Comparison of ENCODE assay signal across 33 cellular contexts in the genomic region with DNA sequence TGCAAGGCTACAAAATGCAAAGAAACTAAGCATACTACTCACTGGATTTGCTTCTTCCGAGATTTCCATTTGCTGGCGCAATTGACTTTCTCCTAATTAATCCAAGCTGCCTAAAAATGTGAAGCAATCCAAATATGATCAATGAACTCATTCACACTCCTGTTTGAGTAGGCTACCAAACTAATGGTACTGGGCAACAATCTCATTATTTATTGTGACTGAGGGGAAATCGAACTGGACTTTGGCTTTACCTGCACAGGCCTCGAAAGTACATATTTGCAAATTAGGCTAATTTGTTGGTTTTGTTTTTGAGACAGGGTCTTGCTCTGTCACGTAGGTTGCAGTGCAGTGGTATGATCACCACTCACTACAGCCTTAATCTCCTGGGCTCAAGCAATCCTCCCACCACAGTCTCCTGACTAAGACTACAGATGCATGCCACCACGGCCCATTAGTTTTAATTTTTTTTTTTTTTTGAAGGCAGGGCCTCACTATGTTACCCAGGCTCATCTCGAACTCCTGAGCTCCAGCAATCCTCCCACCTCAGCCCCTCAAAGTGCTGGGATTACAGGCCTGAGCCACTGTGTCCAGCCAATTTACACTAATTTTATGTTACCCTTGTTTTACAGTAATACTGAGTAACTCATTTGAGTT. TPM values are rescaled to one million over a fixed set of nuclear protein-coding genes. Genes with fewer than 3 reads are reported as not detected.
DNase-seq lines count a peak whose midpoint lies in the region; ATAC-seq, FAIRE-seq and TF ChIP-seq lines count a peak whose summit lies in the region.
"Had no signal": no experiment of that assay in that cellular context is flagged by ENCODE, and none has a peak within 500 bp of the region (broad histone marks: within the 10 kb centered on the region; RNA-seq: fewer than 3 reads in every experiment).

No MANE protein-coding gene starts in this region.

- 64 to 71% methylated on average over 7 of the region's 7 CpGs for WGBS in GM23248 (ENCODE audit: low coverage in 1 of 2, low lambda C conversion rate in 2 of 2, missing lambda C conversion rate in 2 of 2), 2 experiments
- 50% methylated on average over 7 of the region's 7 CpGs for WGBS in K562 (ENCODE audit: insufficient coverage, low coverage, missing lambda C conversion rate)
- no CpG with 5 or more reads among the region's 7 CpGs for WGBS in mesendoderm (ENCODE audit: extremely low coverage, insufficient coverage, low lambda C conversion rate)

- no peak for TF ChIP-seq CTCF in C4-2B (conservative IDR thresholded peaks at IDR 0.05)
- TF ChIP-seq CTCF in K562 (IDR thresholded peaks at IDR 0.05 in 2 of 3, conservative IDR thresholded peaks at IDR 0.05 in 1 of 3; ENCODE audit: insufficient read depth in 2 of 3, low read depth in 1 of 3, low read length in 3 of 3) = no peak
- no peak for TF ChIP-seq CTCF in nephron progenitor cell (IDR thresholded peaks at IDR 0.05)

- H2AK5ac ChIP-seq in mesendoderm (ENCODE audit: low read length) = no peak overlapping the region

- H3K18ac ChIP-seq in mesendoderm (ENCODE audit: low read length) = no peak overlapping the region

- H3K4me1 Mint-ChIP-seq in nephron progenitor cell = peaks cover 37% of the 10 kb centered on the region

- no peaks in the 10 kb centered on the region for H3K9me1 ChIP-seq in K562 (ENCODE audit: control insufficient read depth, insufficient read depth, low read length)

- POLR2A ChIA-PET in K562 (lab: Yijun Ruan, JAX) = interaction anchor here (0.6 to 1.6 kb wide), 4 partner anchors 10 to 1449 kb away, joined by 3 to 6 read pairs (median 4); no protein-coding TSS in a partner anchor

- CTCF ChIA-PET in K562 (lab: Yijun Ruan, JAX; ENCODE audit: low intra/inter-chr PET ratio) = no interaction called here

- H2BK15ac ChIP-seq in mesendoderm (replicated peaks; ENCODE audit: low read depth) = no peak overlapping the region

- peaks cover 7% of the 10 kb centered on the region; the same call in 1 of the 2 replicates for H3K79me2 ChIP-seq in GM23248 (ENCODE audit: insufficient read depth)
- H3K79me2 ChIP-seq in K562 (ENCODE audit: control insufficient read depth, insufficient read depth, low read length) = peaks cover 49% of the 10 kb centered on the region
- no peaks in the 10 kb centered on the region for H3K79me2 ChIP-seq in mesendoderm (ENCODE audit: control insufficient read depth, insufficient read depth, low read length)

- H3K4me1 ChIP-seq in GM23248 (ENCODE audit: insufficient read depth) = peaks cover 12% of the 10 kb centered on the region; the same call in 1 of the 2 replicates
- H3K4me1 ChIP-seq in K562 (replicated peaks in 1 of 2; ENCODE audit: control insufficient read depth in 2 of 2, insufficient read depth in 2 of 2, low read length in 2 of 2) = peaks cover 22 to 24% of the 10 kb centered on the region in 2 experiments
- H3K4me1 ChIP-seq in mesendoderm (ENCODE audit: control insufficient read depth, low read depth, low read length) = no peaks in the 10 kb centered on the region

- H3K27me3 ChIP-seq in GM23248 (replicated peaks; ENCODE audit: insufficient read depth) (no peaks in the 10 kb centered on the region), K562 (ENCODE audit: control insufficient read depth in 2 of 2, insufficient read depth in 2 of 2, low read length in 2 of 2) (no peaks in the 10 kb centered on the region), mesendoderm (ENCODE audit: insufficient read depth, low read length, poor library complexity) (no peaks in the 10 kb centered on the region)
- H3K27me3 ChIP-seq: ascending aorta, neutrophil, sigmoid colon, tibial nerve had no signal

- no peak overlapping the region for H3K23ac ChIP-seq in mesendoderm (ENCODE audit: low read length)

- H3K27ac ChIP-seq in C4-2B (peak overlapping the region; percentile 39), GM23248 (0 out of 2 replicates have a peak overlapping the region, but pooled peaks have one; percentile 2), K562 (ENCODE audit: extremely low read depth, low read depth, low read length) (peak overlapping the region; percentile 31), mesendoderm (ENCODE audit: low read depth, low read length) (no peak overlapping the region)
- H3K27ac ChIP-seq: ascending aorta, BLaER1, neutrophil, PC-9, sigmoid colon, tibial nerve, WERI-Rb-1 had no signal

- peaks cover 15% of the 10 kb centered on the region for H3K36me3 Mint-ChIP-seq in nephron progenitor cell (ENCODE audit: low read depth)

- peak overlapping the region; percentile 30 for H3K4me2 ChIP-seq in GM23248 (ENCODE audit: unreplicated experiment)
- H3K4me2 ChIP-seq in K562 (ENCODE audit: insufficient read depth, low read length) = peak overlapping the region; percentile 5
- no peak overlapping the region for H3K4me2 ChIP-seq in mesendoderm (ENCODE audit: low read length)
- H3K4me2 ChIP-seq: BLaER1, GM23338, PC-9 had no signal

- no peak overlapping the region for H3K56ac ChIP-seq in mesendoderm (ENCODE audit: low read length)

- TF ChIP-seq RAD21 in K562 (CRISPR knock-in tag; conservative IDR thresholded peaks at IDR 0.05 in 1 of 2, IDR thresholded peaks at IDR 0.05 in 1 of 2) = no peak

- H3K9ac ChIP-seq in GM23248 (no peak overlapping the region), K562 (ENCODE audit: insufficient read depth in 1 of 2, low read depth in 2 of 2, low read length in 2 of 2) (peak overlapping the region; percentile 27; a peak in 3 of 4 replicates), mesendoderm (ENCODE audit: low read length) (no peak overlapping the region)
- H3K9ac ChIP-seq: BLaER1 had no signal

- intact Hi-C loops in K562 (cut with micrococcal nuclease) = loop anchor here (10.0 kb wide), 1 partner anchor 269 kb away; no protein-coding TSS in a partner anchor

- H4K8ac ChIP-seq in mesendoderm (ENCODE audit: low read depth, low read length) = no peak overlapping the region

- peak overlapping the region; percentile 69 for H3K27ac Mint-ChIP-seq in nephron progenitor cell
- H3K27ac Mint-ChIP-seq: GM23338, T-helper 17 cell had no signal

- no peak overlapping the region for H2BK5ac ChIP-seq in mesendoderm (ENCODE audit: low read length)

- peak; percentile 22 for DNase-seq in GM23248
- peak in 1 of 4 experiments; percentile 41 for DNase-seq in K562 (ENCODE audit: extremely low read depth in 1 of 4, low spot score in 3 of 4)
- DNase-seq in nephron progenitor cell = no peak
- no peak for DNase-seq in activated gamma-delta T cell (lab: John Stamatoyannopoulos, UW)
- no peak for DNase-seq in mesendoderm
- DNase-seq: activated CD4-positive, alpha-beta T cell treated with anti-CD3 and anti-CD28 coated beads for 48 hours; activated gamma-delta T cell treated with Interleukin-2 at 50 U/mL for 16 hours; activated T-cell treated with anti-CD3 and anti-CD28 coated beads, Interleukin-2, amount 50 U/mL, for 4 hours; DMS79 treated with DMSO at 0.1 percent for 48 hours; effector CD4-positive, alpha-beta T cell; GF-D8; hippocampal formation; KBM-7; left colon; mesenchymal stem cell; NCI-H1105 treated with DMSO at 0.1 percent for 48 hours; NCI-H2029; NCI-H524 treated with DMSO at 0.1 percent for 48 hours; PC-9; sigmoid colon; stimulated activated CD4-positive, alpha-beta T cell treated with anti-CD3 and anti-CD28 coated beads, Interleukin-4, amount 100 ng/mL, for 24 hours; T-helper 17 cell; WERI-Rb-1 had no signal

- TSS peak; percentile 3 for BruUV-seq in K562 (replicated peaks; lab: Mats Ljungman, UMichigan)

- no peak for TF ChIP-seq EP300 in K562 (IDR thresholded peaks at IDR 0.05; ENCODE audit: low read length)

- H3K4ac ChIP-seq in mesendoderm (ENCODE audit: low read depth, low read length) = no peak overlapping the region

- H4K5ac ChIP-seq in mesendoderm (ENCODE audit: low read length) = no peak overlapping the region

- no peaks in the 10 kb centered on the region for H3K9me2 ChIP-seq in GM23248 (ENCODE audit: insufficient read depth)

- peak overlapping the region; percentile 56; the same call in 1 of the 2 replicates for H2AFZ ChIP-seq in GM23248
- H2AFZ ChIP-seq in K562 (ENCODE audit: low read depth, low read length) = no peak overlapping the region
- H2AFZ ChIP-seq: GM23338, PC-9 had no signal

- no peak overlapping the region for H2BK120ac ChIP-seq in mesendoderm (ENCODE audit: low read depth, low read length)

- FAIRE-seq in K562 (lab: Jason Lieb, UNC) = no peak

- H3K4me3 ChIP-seq in GM23248 (no peak overlapping the region), K562 (no peak overlapping the region), mesendoderm (ENCODE audit: low read length) (no peak overlapping the region)
- H3K4me3 ChIP-seq: ascending aorta, BLaER1, GM23338, PC-9, sigmoid colon, tibial nerve had no signal

- in situ Hi-C loops in GM23248 (cut with MboI) (no loop called here), K562 (cut with MboI) (no loop called here)

- peak overlapping the region; percentile 58 for H3K4me3 Mint-ChIP-seq in nephron progenitor cell
- H3K4me3 Mint-ChIP-seq: activated T-cell treated with anti-CD3 and anti-CD28 coated beads, Interleukin-2, amount 50 U/mL, for 4 hours; GM23338; T-helper 17 cell had no signal

- H4K20me1 ChIP-seq in GM23248 (ENCODE audit: insufficient read depth) (no peaks in the 10 kb centered on the region), K562 (replicated peaks; ENCODE audit: control insufficient read depth, insufficient read depth, low read length) (no peaks in the 10 kb centered on the region)
- H4K20me1 ChIP-seq: BLaER1 had no signal

- H3K9me3 Mint-ChIP-seq in nephron progenitor cell = no peaks in the 10 kb centered on the region
- H3K9me3 Mint-ChIP-seq: activated T-cell treated with anti-CD3 and anti-CD28 coated beads, Interleukin-2, amount 50 U/mL, for 4 hours; GM23338 had no signal

- H3F3A ChIP-seq in GM23248 (ENCODE audit: insufficient read depth) = peaks cover 21% of the 10 kb centered on the region

- peaks cover 10% of the 10 kb centered on the region for H3K36me3 ChIP-seq in GM23248 (ENCODE audit: low read depth)
- H3K36me3 ChIP-seq in K562 (ENCODE audit: control insufficient read depth, insufficient read depth, low read length) = peaks cover 49% of the 10 kb centered on the region
- H3K36me3 ChIP-seq in mesendoderm (ENCODE audit: control insufficient read depth, insufficient read depth, low read length) = no peaks in the 10 kb centered on the region
- H3K36me3 ChIP-seq: BLaER1 had no signal

- H3K79me1 ChIP-seq in mesendoderm (ENCODE audit: low read length) = no peaks in the 10 kb centered on the region

- H3K9me3 ChIP-seq in GM23248 (ENCODE audit: low read depth) (no peaks in the 10 kb centered on the region), K562 (replicated peaks; ENCODE audit: control insufficient read depth, insufficient read depth, low read depth, low read length) (no peaks in the 10 kb centered on the region)
- H3K9me3 ChIP-seq: ascending aorta, neutrophil, sigmoid colon, tibial nerve had no signal

- no peak for TF ChIP-seq POLR2A in K562 (conservative IDR thresholded peaks at IDR 0.05)

- ATAC-seq in K562 (no peak), HG02852 (IDR thresholded peaks at IDR 0.05; ENCODE audit: unreplicated experiment) (no peak), GM19452 (IDR thresholded peaks at IDR 0.05; ENCODE audit: unreplicated experiment) (no peak)
- ATAC-seq: activated T-cell treated with anti-CD3 and anti-CD28 coated beads, Interleukin-2, amount 50 U/mL, for 4 hours; GM23338; left colon; Right ventricle myocardium inferior; SK-N-SH treated with all-trans-retinoic acid at 6 μM for 48 hours; T-helper 17 cell had no signal

- H3K27me3 Mint-ChIP-seq in nephron progenitor cell (ENCODE audit: low read depth, poor library complexity) = peaks cover 3% of the 10 kb centered on the region
- H3K27me3 Mint-ChIP-seq: T-helper 17 cell had no signal

RNA-seq across cellular contexts. Expression of a gene that starts 2.6 kb away (rescaled TPM):
- total RNA-seq in GM23248 (2014; rRNA removed; shearing (Covaris generic)) = 13.2 and 20.2 TPM in 2 replicates
- 12.9 and 13.6 TPM in 2 replicates for polyA plus RNA-seq in GM23248 (2016; fragmentation: Nextera tagmentation; extraction: Ambion mirVana)
- 34.3 and 68.1 TPM in 2 replicates for total RNA-seq in K562 (2011; cell fraction: chromatin; rRNA removed; ENCODE audit: low replicate concordance)
- 29.9 and 32.4 TPM in 2 replicates for total RNA-seq in K562 (2011; cell fraction: nucleolus; rRNA removed)
- total RNA-seq in K562 (2011; cell fraction: nucleoplasm; rRNA removed) = 36.9 and 47.4 TPM in 2 replicates
- 39.7 and 50.9 TPM in 2 replicates for total RNA-seq in K562 (2014; rRNA removed)
- total RNA-seq in K562 (2014; rRNA removed; fragmentation: Illumina TruSeq; extraction: Trizol) = 57.0 and 67.3 TPM in 2 replicates
- total RNA-seq in K562 (2015; rRNA removed; fragmentation: Illumina TruSeq; extraction: Trizol) = 52.4 and 56.8 TPM in 2 replicates
- 52.2 and 54.0 TPM in 2 replicates for total RNA-seq in K562 (2021)
- 43.3 and 48.1 TPM in 2 replicates for polyA plus RNA-seq in K562 (2011; rRNA removed)
- 9.7 and 15.2 TPM in 2 replicates for polyA plus RNA-seq in K562 (2011; cell fraction: cytosol; rRNA removed)
- 49.4 and 58.9 TPM in 2 replicates for polyA plus RNA-seq in K562 (2011; cell fraction: nucleus; rRNA removed)
- polyA plus RNA-seq in K562 (2012) = 30.2 and 41.2 TPM in 2 replicates
- polyA plus RNA-seq in K562 (2014; fragmentation: Illumina TruSeq; extraction: Trizol) = 45.6 and 48.1 TPM in 2 replicates
- polyA plus RNA-seq in K562 (2014; fragmentation: Nextera tagmentation; extraction: Ambion mirVana) = 10 to 100 TPM; 23.3 to 33.1 TPM
- 39.1 and 43.6 TPM in 2 replicates for polyA plus RNA-seq in K562 (2014; rRNA removed)
- 37.9 and 42.8 TPM in 2 replicates for polyA minus RNA-seq in K562 (2011; rRNA and poly(A)+ RNA removed)
- 21.3 and 21.5 TPM in 2 replicates for polyA minus RNA-seq in K562 (2011; cell fraction: cytosol; rRNA and poly(A)+ RNA removed)
- polyA minus RNA-seq in K562 (2011; cell fraction: nucleus; rRNA and poly(A)+ RNA removed) = 45.8 and 58.8 TPM in 2 replicates
- polyA plus RNA-seq in mesendoderm (2013, experiment 1 of 2) = 11.5 TPM
- 12.6 TPM for polyA plus RNA-seq in mesendoderm (2013, experiment 2 of 2)
- total RNA-seq: ascending aorta had no signal

RNA-seq across cellular contexts. Expression of a gene that starts 2.6 kb away (rescaled TPM):
- total RNA-seq in GM23248 (2014; rRNA removed; shearing (Covaris generic)) = 7.0 and 11.0 TPM in 2 replicates
- polyA plus RNA-seq in GM23248 (2016; fragmentation: Nextera tagmentation; extraction: Ambion mirVana) = 3.4 and 3.5 TPM in 2 replicates
- 70.6 and 104 TPM in 2 replicates for total RNA-seq in K562 (2011; cell fraction: chromatin; rRNA removed; ENCODE audit: low replicate concordance)
- total RNA-seq in K562 (2011; cell fraction: nucleolus; rRNA removed) = 39.7 and 39.9 TPM in 2 replicates
- total RNA-seq in K562 (2011; cell fraction: nucleoplasm; rRNA removed) = 58.3 and 71.0 TPM in 2 replicates
- 25.4 and 27.6 TPM in 2 replicates for total RNA-seq in K562 (2014; rRNA removed)
- total RNA-seq in K562 (2014; rRNA removed; fragmentation: Illumina TruSeq; extraction: Trizol) = 25.3 and 28.7 TPM in 2 replicates
- total RNA-seq in K562 (2015; rRNA removed; fragmentation: Illumina TruSeq; extraction: Trizol) = 30.8 and 32.5 TPM in 2 replicates
- total RNA-seq in K562 (2021) = 24.4 and 25.9 TPM in 2 replicates
- polyA plus RNA-seq in K562 (2011; rRNA removed) = 43.7 and 45.1 TPM in 2 replicates
- polyA plus RNA-seq in K562 (2011; cell fraction: cytosol; rRNA removed) = 13.4 and 19.6 TPM in 2 replicates
- polyA plus RNA-seq in K562 (2011; cell fraction: nucleus; rRNA removed) = 56.3 and 65.5 TPM in 2 replicates
- 21.0 and 35.6 TPM in 2 replicates for polyA plus RNA-seq in K562 (2012)
- 28.0 and 28.5 TPM in 2 replicates for polyA plus RNA-seq in K562 (2014; fragmentation: Illumina TruSeq; extraction: Trizol)
- 10 to 100 TPM; 10.5 to 13.1 TPM for polyA plus RNA-seq in K562 (2014; fragmentation: Nextera tagmentation; extraction: Ambion mirVana)
- polyA plus RNA-seq in K562 (2014; rRNA removed) = 23.8 and 30.3 TPM in 2 replicates
- 56.2 and 67.1 TPM in 2 replicates for polyA minus RNA-seq in K562 (2011; rRNA and poly(A)+ RNA removed)
- 22.6 and 24.3 TPM in 2 replicates for polyA minus RNA-seq in K562 (2011; cell fraction: cytosol; rRNA and poly(A)+ RNA removed)
- 37.7 and 66.2 TPM in 2 replicates for polyA minus RNA-seq in K562 (2011; cell fraction: nucleus; rRNA and poly(A)+ RNA removed)
- polyA plus RNA-seq in mesendoderm (2013, experiment 1 of 2) = 2.7 TPM
- 2.8 TPM for polyA plus RNA-seq in mesendoderm (2013, experiment 2 of 2)

RNA-seq across cellular contexts. Expression of a gene that starts 39.9 kb away (rescaled TPM):
- total RNA-seq in GM23248 (2014; rRNA removed; shearing (Covaris generic)) = 0.65 and 2.1 TPM in 2 replicates
- 0.60 and 1.7 TPM in 2 replicates for polyA plus RNA-seq in GM23248 (2016; fragmentation: Nextera tagmentation; extraction: Ambion mirVana)
- total RNA-seq in K562 (2011; cell fraction: chromatin; rRNA removed; ENCODE audit: low replicate concordance) = 33.7 and 78.4 TPM in 2 replicates
- 21.3 and 38.4 TPM in 2 replicates for total RNA-seq in K562 (2011; cell fraction: nucleolus; rRNA removed)
- total RNA-seq in K562 (2011; cell fraction: nucleoplasm; rRNA removed) = 43.1 and 57.8 TPM in 2 replicates
- total RNA-seq in K562 (2014; rRNA removed) = 97.2 and 112 TPM in 2 replicates
- total RNA-seq in K562 (2014; rRNA removed; fragmentation: Illumina TruSeq; extraction: Trizol) = 182 and 199 TPM in 2 replicates
- 392 and 420 TPM in 2 replicates for total RNA-seq in K562 (2015; rRNA removed; fragmentation: Illumina TruSeq; extraction: Trizol)
- 128 and 134 TPM in 2 replicates for total RNA-seq in K562 (2021)
- 146 and 714 TPM in 2 replicates for polyA plus RNA-seq in K562 (2011; rRNA removed)
- polyA plus RNA-seq in K562 (2011; cell fraction: cytosol; rRNA removed) = 70.4 and 575 TPM in 2 replicates
- polyA plus RNA-seq in K562 (2011; cell fraction: nucleus; rRNA removed) = 74.5 and 364 TPM in 2 replicates
- 318 and 712 TPM in 2 replicates for polyA plus RNA-seq in K562 (2012)
- polyA plus RNA-seq in K562 (2014; fragmentation: Illumina TruSeq; extraction: Trizol) = 167 and 204 TPM in 2 replicates
- 100 to 1,000 TPM; 198 to 259 TPM for polyA plus RNA-seq in K562 (2014; fragmentation: Nextera tagmentation; extraction: Ambion mirVana)
- polyA plus RNA-seq in K562 (2014; rRNA removed) = 144 and 177 TPM in 2 replicates
- polyA minus RNA-seq in K562 (2011; rRNA and poly(A)+ RNA removed) = 85.9 and 521 TPM in 2 replicates
- 40.1 and 172 TPM in 2 replicates for polyA minus RNA-seq in K562 (2011; cell fraction: cytosol; rRNA and poly(A)+ RNA removed)
- polyA minus RNA-seq in K562 (2011; cell fraction: nucleus; rRNA and poly(A)+ RNA removed) = 35.1 and 255 TPM in 2 replicates
- polyA plus RNA-seq in mesendoderm (2013, experiment 1 of 2) = 2.5 TPM
- polyA plus RNA-seq in mesendoderm (2013, experiment 2 of 2) = 2.6 TPM
- total RNA-seq: ascending aorta had no signal

Comparison
In these comparisons a context has a peak if more than half of its experiments do, and no peak if none do; other contexts are left out.
1. H3K9ac ChIP-seq: peak in K562 (2 of 2); none in GM23248 (single experiment) and mesendoderm (single experiment).